7 cellular contexts compared by ENCODE assay signal in genomic region chr11:35040221-35040942, GRCh38.
DNase-seq lines count a peak whose midpoint lies in the region; ATAC-seq and TF ChIP-seq lines count a peak whose summit lies in the region.

No MANE protein-coding gene starts in this region.

- H3K4me3 ChIP-seq in skin epidermis = peak overlapping the region in 6 of 7 experiments; percentile 1 to 16 (median 10)

- DNase-seq in astrocyte of the hippocampus (ENCODE audit: low read depth, low spot score) (peak; percentile 80), OCI-M2 (lab: John Stamatoyannopoulos, UW; ENCODE audit: unreplicated experiment) (no peak), NCI-H1436 (lab: John Stamatoyannopoulos, UW) (no peak)

- ATAC-seq in GM19023 (IDR thresholded peaks at IDR 0.05; ENCODE audit: unreplicated experiment) (peak; percentile 68), HG03060 (IDR thresholded peaks at IDR 0.05; ENCODE audit: low read depth, unreplicated experiment) (peak; percentile 76), SK-N-SH treated with all-trans-retinoic acid at 6 μM for 48 hours (peak; percentile 35; the same call in 2 of the 3 replicates)

- peak overlapping the region in 19 of 21 experiments; percentile 5 to 84 (median 73) for H3K27ac ChIP-seq in skin epidermis

TF ChIP-seq in SK-N-SH treated with all-trans-retinoic acid at 6 μM for 48 hours, 23 proteins besides CTCF, POLR2A, EP300 and RAD21:
- TF ChIP-seq ISL1 (CRISPR knock-in tag; IDR thresholded peaks at IDR 0.05) (no peak), ZNF565 (CRISPR knock-in tag; conservative IDR thresholded peaks at IDR 0.05; ENCODE audit: low read depth) (no peak), OSR1 (CRISPR knock-in tag; IDR thresholded peaks at IDR 0.05) (no peak), CSDC2 (CRISPR knock-in tag; IDR thresholded peaks at IDR 0.05) (no peak), TOX (CRISPR knock-in tag; IDR thresholded peaks at IDR 0.05; ENCODE audit: borderline replicate concordance) (no peak), ZFP3 (CRISPR knock-in tag; IDR thresholded peaks at IDR 0.05) (no peak), ARNTL (CRISPR knock-in tag; IDR thresholded peaks at IDR 0.05; ENCODE audit: borderline replicate concordance, low read depth) (no peak), CSRNP3 (CRISPR knock-in tag; IDR thresholded peaks at IDR 0.05) (no peak), TCF4 (CRISPR knock-in tag; IDR thresholded peaks at IDR 0.05; ENCODE audit: borderline replicate concordance) (no peak), ZFP30 (CRISPR knock-in tag; IDR thresholded peaks at IDR 0.05) (no peak), ZNF70 (CRISPR knock-in tag; IDR thresholded peaks at IDR 0.05) (no peak)
TF ChIP-seq in SK-N-SH treated with all-trans-retinoic acid at 6 μM for 48 hours: peak in this region for 0.
